In genomic region chr9:3385871-3386270, GRCh38 we compare ENCODE assay signal across 9 cellular contexts.
DNase-seq lines count a peak whose midpoint lies in the region; ATAC-seq, FAIRE-seq and TF ChIP-seq lines count a peak whose summit lies in the region.
"Had no signal": no experiment of that assay in that cellular context is flagged by ENCODE, and none has a peak within 500 bp of the region (broad histone marks: within the 10 kb centered on the region; RNA-seq: fewer than 3 reads in every experiment).

No MANE protein-coding gene starts in this region.

- H2AFZ ChIP-seq in GM12878 (ENCODE audit: control insufficient read depth, low read depth, low read length): no peak overlapping the region

- SMC1A ChIA-PET in GM12878 (lab: Charles Lee; ENCODE audit: uncharacterized antibody, unreplicated experiment): interaction anchor here (1.0 to 2.5 kb wide), 3 partner anchors 14 to 55 kb away, joined by 4 to 7 read pairs (median 6); no protein-coding TSS in a partner anchor

- CTCF ChIA-PET in GM12878 (lab: Yijun Ruan, JAX): interaction anchor here (1.1 to 3.7 kb wide), 2 partner anchors 55 to 59 kb away, joined by 3 to 15 read pairs; no protein-coding TSS in a partner anchor

- TF ChIP-seq CTCF in GM12878 (IDR thresholded peaks at IDR 0.05 in 2 of 3, conservative IDR thresholded peaks at IDR 0.05 in 1 of 3; ENCODE audit: control insufficient read depth in 2 of 3, extremely low read depth in 1 of 3, insufficient read depth in 1 of 3, low read depth in 3 of 3, low read length in 3 of 3): no peak
- TF ChIP-seq CTCF in ovary (IDR thresholded peaks at IDR 0.05): no peak
- no peak for TF ChIP-seq CTCF in brain microvascular endothelial cell (IDR thresholded peaks at IDR 0.05; ENCODE audit: low read depth, low read length, missing control alignments)

- TF ChIP-seq EP300 in GM12878 (IDR thresholded peaks at IDR 0.05; ENCODE audit: borderline replicate concordance in 1 of 2, control insufficient read depth in 1 of 2, low read depth in 2 of 2, low read length in 2 of 2) (0 out of 4 replicates have a peak, but pooled peaks of 1 of the 2 experiments have one; percentile 10), ovary (IDR thresholded peaks at IDR 0.05) (no peak)

- H3K4me1 ChIP-seq in GM12878 (ENCODE audit: control insufficient read depth, insufficient read depth, low read length): peaks cover 4% of the 10 kb centered on the region
- H3K4me1 ChIP-seq in ovary (ENCODE audit: insufficient read depth): no peaks in the 10 kb centered on the region

- H3K9me3 ChIP-seq in GM12878 (replicated peaks; ENCODE audit: control insufficient read depth, insufficient read depth, low read length) (peaks cover 6% of the 10 kb centered on the region; the same call in 2 of the 3 replicates), ovary (no peaks in the 10 kb centered on the region)

- peak; percentile 63 for DNase-seq in GM12878 (ENCODE audit: low read depth, low spot score)
- no peak for DNase-seq in midbrain (lab: John Stamatoyannopoulos, UW)
- DNase-seq in ovary: no peak
- no peak for DNase-seq in hepatic stellate cell (ENCODE audit: low spot score)
- no peak for DNase-seq in brain microvascular endothelial cell

- H3K27ac ChIP-seq in GM12878 (ENCODE audit: control insufficient read depth, insufficient read depth) (no peak overlapping the region), ovary (no peak overlapping the region), brain microvascular endothelial cell (no peak overlapping the region)
- H3K27ac ChIP-seq: RWPE1 had no signal

- H3K4me3 ChIP-seq in GM12878 (no peak overlapping the region), ovary (no peak overlapping the region), brain microvascular endothelial cell (ENCODE audit: low read depth, low read length) (no peak overlapping the region)

- H3K27me3 ChIP-seq in GM12878 (replicated peaks in 1 of 2; ENCODE audit: control insufficient read depth in 2 of 2, insufficient read depth in 2 of 2, low read length in 1 of 2) (no peaks in the 10 kb centered on the region), ovary (no peaks in the 10 kb centered on the region), brain microvascular endothelial cell (replicated peaks) (no peaks in the 10 kb centered on the region)

- no peaks in the 10 kb centered on the region for H4K20me1 ChIP-seq in GM12878 (ENCODE audit: control insufficient read depth, insufficient read depth)

- BruUV-seq in GM12878 (replicated peaks; lab: Mats Ljungman, UMichigan): no TSS peak

- peak; percentile 96 for FAIRE-seq in GM12878 (lab: Jason Lieb, UNC)

- RAD21 ChIA-PET in GM12878 (lab: Charles Lee; ENCODE audit: unreplicated experiment): no interaction called here

- intact Hi-C loops in GM12878 (cut with micrococcal nuclease; ENCODE audit: unreplicated experiment) (loop anchor here (5.0 kb wide), 1 partner anchor 121 kb away; no protein-coding TSS in a partner anchor), ovary (cut with DNase I) (no loop called here)

- ATAC-seq in GM18508 (IDR thresholded peaks at IDR 0.05; ENCODE audit: insufficient read depth, unreplicated experiment): peak; percentile 84
- ATAC-seq in GM21526 (IDR thresholded peaks at IDR 0.05; ENCODE audit: low FRiP score, unreplicated experiment): peak; percentile 98
- ATAC-seq in HG03439 (IDR thresholded peaks at IDR 0.05; ENCODE audit: unreplicated experiment): peak; percentile 70
- peak; percentile 98 for ATAC-seq in GM12878

- TF ChIP-seq POLR2A in GM12878 (IDR thresholded peaks at IDR 0.05; ENCODE audit: low read depth, low read length) (no peak), ovary (IDR thresholded peaks at IDR 0.05) (no peak)

- no peaks in the 10 kb centered on the region for H3K79me2 ChIP-seq in GM12878 (ENCODE audit: control insufficient read depth, insufficient read depth, low read length)

- WGBS in GM12878 (ENCODE audit: insufficient coverage, insufficient replicate concordance, low lambda C conversion rate, missing lambda C conversion rate): 0% methylated on average over 1 of the region's 1 CpG
- WGBS in ovary, 3 donors: 88 to 100% (median 98%) methylated on average over 1 of the region's 1 CpG

- H3K4me2 ChIP-seq in GM12878 (ENCODE audit: control insufficient read depth, insufficient read depth): peak overlapping the region; percentile 30; the same call in 1 of the 2 replicates

- in situ Hi-C loops in GM12878 (cut with MboI) (no loop called here), brain microvascular endothelial cell (cut with HindIII; ENCODE audit: low pct_ligation_motif_present, low sequenced_read_pairs) (no loop called here)

- no peak overlapping the region for H3K9ac ChIP-seq in GM12878 (ENCODE audit: control insufficient read depth, insufficient read depth, low read length)

- TF ChIP-seq RAD21 in GM12878 (IDR thresholded peaks at IDR 0.05; ENCODE audit: insufficient read depth, low read depth, low read length): no peak

- POLR2A ChIA-PET in GM12878 (lab: Charles Lee): no interaction called here

- H3K36me3 ChIP-seq in GM12878 (ENCODE audit: control insufficient read depth in 2 of 2, insufficient read depth in 2 of 2, low read length in 1 of 2) (peaks cover 0 to 5% of the 10 kb centered on the region in 2 experiments; a peak in 1 of 4 replicates), ovary (no peaks in the 10 kb centered on the region), brain microvascular endothelial cell (replicated peaks) (no peaks in the 10 kb centered on the region)

TF ChIP-seq in GM12878, 131 proteins besides CTCF, POLR2A, EP300 and RAD21 (continues in another document):
- no peak for TF ChIP-seq HDAC6 (IDR thresholded peaks at IDR 0.05; ENCODE audit: unreplicated experiment)
- peak; percentile 73 for TF ChIP-seq JUNB (IDR thresholded peaks at IDR 0.05)
- no peak for TF ChIP-seq TBL1XR1 (IDR thresholded peaks at IDR 0.05; ENCODE audit: low read depth, low read length)
- TF ChIP-seq RAD51 (IDR thresholded peaks at IDR 0.05): no peak
- no peak for TF ChIP-seq SMAD5 (IDR thresholded peaks at IDR 0.05; ENCODE audit: low read depth)
- no peak for TF ChIP-seq REST (IDR thresholded peaks at IDR 0.05; ENCODE audit: low read depth, low read length)
- TF ChIP-seq NRF1 (conservative IDR thresholded peaks at IDR 0.05; ENCODE audit: low read depth, low read length): no peak
- TF ChIP-seq CUX1 (IDR thresholded peaks at IDR 0.05; ENCODE audit: insufficient replicate concordance, low read depth, low read length): no peak
- TF ChIP-seq CBX5 (IDR thresholded peaks at IDR 0.05; ENCODE audit: low read depth): peak; percentile 67; the same call in 1 of the 2 replicates
